36 cellular contexts compared by ENCODE assay signal in genomic region chr4:55588160-55588559, GRCh38. TPM values are rescaled to one million over a fixed set of nuclear protein-coding genes. Genes with fewer than 3 reads are reported as not detected.
"Had no signal": no experiment of that assay in that cellular context is flagged by ENCODE, and none has a peak within 500 bp of the region (broad histone marks: within the 10 kb centered on the region; RNA-seq: fewer than 3 reads in every experiment).

No MANE protein-coding gene starts in this region.

- H3K4me1 ChIP-seq: esophagus squamous epithelium, gastrocnemius medialis, heart left ventricle had no signal

- ATAC-seq: activated T-cell treated with anti-CD3 and anti-CD28 coated beads, Interleukin-2, amount 50 U/mL, for 4 hours; activated T-helper 17 cell treated with anti-CD3 and anti-CD28 coated beads, Interleukin-2, amount 50 U/mL, for 72 hours; effector memory CD8-positive, alpha-beta T cell; gastrocnemius medialis; heart left ventricle had no signal

- H3K36me3 ChIP-seq: brain microvascular endothelial cell, esophagus squamous epithelium, gastrocnemius medialis, heart left ventricle had no signal

- H3K27me3 ChIP-seq: brain microvascular endothelial cell, esophagus squamous epithelium, gastrocnemius medialis, heart left ventricle had no signal

- FAIRE-seq: astrocyte, colon, endometrium, endothelial cell of umbilical vein had no signal

- DNase-seq: activated CD4-positive, alpha-beta memory T cell treated with anti-CD3 and anti-CD28 coated beads, Interleukin-2, amount 10 ng/mL, durations not matched to agents 7 days and 5 days; activated CD4-positive, alpha-beta T cell treated with anti-CD3 and anti-CD28 coated beads for 1 hour; activated CD4-positive, alpha-beta T cell treated with anti-CD3 and anti-CD28 coated beads for 4 hours; activated CD4-positive, alpha-beta T cell treated with anti-CD3 and anti-CD28 coated beads, Interleukin-2, amount 10 ng/mL, durations not matched to agents 7 days and 5 days; activated CD4-positive, alpha-beta T cell treated with anti-CD3 and anti-CD28 coated beads, Interleukin-2, amount 50 U/mL, for 4 hours; activated CD8-positive, alpha-beta memory T cell treated with anti-CD3 and anti-CD28 coated beads, Interleukin-2, amount 50 U/mL, for 48 hours; activated effector memory CD4-positive, alpha-beta T cell treated with Interleukin-2 at 50 U/mL for 16 hours; activated gamma-delta T cell treated with Interleukin-2 at 50 U/mL for 16 hours; activated naive CD4-positive, alpha-beta T cell treated with anti-CD3 and anti-CD28 coated beads, Interleukin-2, amount 50 U/mL, for 16 hours; activated naive CD4-positive, alpha-beta T cell treated with Interleukin-2 at 50 U/mL for 16 hours; activated T-cell treated with anti-CD3 and anti-CD28 coated beads, Interleukin-2, amount 50 U/mL, for 4 hours; amniotic stem cell; anterior cingulate cortex; brain microvascular endothelial cell; caudate nucleus; cortex of kidney; dermis blood vessel endothelial cell; effector CD4-positive, alpha-beta T cell; effector memory CD8-positive, alpha-beta T cell; esophagus squamous epithelium; gastrocnemius medialis; glutamatergic neuron; heart left ventricle; T-helper 2 cell had no signal

- H3K4me1 Mint-ChIP-seq: activated CD4-positive, alpha-beta memory T cell treated with anti-CD3 and anti-CD28 coated beads, Interleukin-2, amount 10 ng/mL, durations not matched to agents 7 days and 5 days; activated CD4-positive, alpha-beta T cell treated with anti-CD3 and anti-CD28 coated beads, Interleukin-2, amount 10 ng/mL, durations not matched to agents 7 days and 5 days; activated T-helper 17 cell treated with anti-CD3 and anti-CD28 coated beads, Interleukin-2, amount 50 U/mL, for 72 hours had no signal

- H3K4me3 ChIP-seq: esophagus squamous epithelium, gastrocnemius medialis, heart left ventricle had no signal

- H3K27ac Mint-ChIP-seq: activated CD4-positive, alpha-beta memory T cell treated with anti-CD3 and anti-CD28 coated beads, Interleukin-2, amount 10 ng/mL, durations not matched to agents 7 days and 5 days; activated CD4-positive, alpha-beta T cell treated with anti-CD3 and anti-CD28 coated beads, Interleukin-2, amount 10 ng/mL, durations not matched to agents 7 days and 5 days; activated naive CD8-positive, alpha-beta T cell; activated T-helper 17 cell treated with anti-CD3 and anti-CD28 coated beads, Interleukin-2, amount 50 U/mL, for 72 hours; effector memory CD8-positive, alpha-beta T cell had no signal

- H3K4me3 Mint-ChIP-seq: activated CD4-positive, alpha-beta memory T cell treated with anti-CD3 and anti-CD28 coated beads, Interleukin-2, amount 10 ng/mL, durations not matched to agents 7 days and 5 days; activated CD4-positive, alpha-beta T cell treated with anti-CD3 and anti-CD28 coated beads, Interleukin-2, amount 10 ng/mL, durations not matched to agents 7 days and 5 days; activated naive CD8-positive, alpha-beta T cell; activated T-cell treated with anti-CD3 and anti-CD28 coated beads, Interleukin-2, amount 50 U/mL, for 4 hours; activated T-helper 17 cell treated with anti-CD3 and anti-CD28 coated beads, Interleukin-2, amount 50 U/mL, for 72 hours; effector memory CD8-positive, alpha-beta T cell had no signal

- H3K36me3 Mint-ChIP-seq: activated naive CD8-positive, alpha-beta T cell had no signal

- H3K27ac ChIP-seq: brain microvascular endothelial cell, epithelial cell of prostate, esophagus squamous epithelium, gastrocnemius medialis, heart left ventricle had no signal

- H3K9me3 ChIP-seq: gastrocnemius medialis had no signal

RNA-seq across cellular contexts. Expression of gene PDCL2, which starts 3.9 kb away (rescaled TPM):
- total RNA-seq: activated CD4-positive, alpha-beta memory T cell treated with anti-CD3 and anti-CD28 coated beads, Interleukin-2, amount 10 ng/mL, durations not matched to agents 7 days and 5 days; activated CD4-positive, alpha-beta T cell treated with anti-CD3 and anti-CD28 coated beads, Interleukin-2, amount 10 ng/mL, durations not matched to agents 7 days and 5 days; activated T-cell treated with anti-CD3 and anti-CD28 coated beads, Interleukin-2, amount 50 U/mL, for 4 hours; activated T-helper 17 cell treated with anti-CD3 and anti-CD28 coated beads, Interleukin-2, amount 50 U/mL, for 72 hours; astrocyte; chondrocyte; dermis blood vessel endothelial cell; endothelial cell of umbilical vein; fibroblast of lung; fibroblast of villous mesenchyme; gastrocnemius medialis; heart left ventricle; T-helper 1 cell treated with Interleukin-12 subunit alpha and Interleukin-12 subunit beta and Interleukin-4 antibody, amounts not matched to agents 30 ng/mL and 1 ng/mL, for 36 hours had no signal
- polyA plus RNA-seq: adipose tissue, endothelial cell of umbilical vein, fibroblast of lung, heart left ventricle had no signal

RNA-seq across cellular contexts. Expression of gene NMU, which starts 47.9 kb away (rescaled TPM):
- total RNA-seq: dermis blood vessel endothelial cell; fibroblast of lung; fibroblast of villous mesenchyme; gastrocnemius medialis; T-helper 1 cell treated with Interleukin-12 subunit alpha and Interleukin-12 subunit beta and Interleukin-4 antibody, amounts not matched to agents 30 ng/mL and 1 ng/mL, for 36 hours had no signal
- polyA plus RNA-seq: heart left ventricle had no signal
